In the genomic region with DNA sequence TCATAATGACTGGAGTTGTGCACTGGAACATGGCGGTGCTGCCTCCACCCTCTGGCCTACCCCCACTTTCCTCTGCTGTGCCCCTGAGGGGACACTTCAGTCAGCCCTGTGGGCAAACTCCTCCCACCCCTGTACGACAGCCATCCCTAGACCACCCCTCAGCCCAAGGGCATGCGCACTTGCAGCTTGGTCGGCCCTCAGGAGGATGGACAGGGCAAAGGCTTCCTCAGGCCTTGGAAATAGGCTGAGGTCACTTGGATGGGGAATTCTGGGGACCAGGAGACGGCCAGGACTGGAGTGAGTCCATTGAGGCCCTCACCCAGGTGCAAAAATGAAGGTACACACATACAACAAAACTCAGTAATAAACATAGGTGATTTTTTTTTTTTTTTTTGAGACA, we compare ENCODE assay signal across 1 cellular context.
TF ChIP-seq lines count a peak whose summit lies in the region.

No MANE protein-coding gene starts in this region.

TF ChIP-seq in H1, 55 proteins besides CTCF, POLR2A, EP300 and RAD21:
- TF ChIP-seq BACH1 (IDR thresholded peaks at IDR 0.05; ENCODE audit: low read length) = no peak
- no peak for TF ChIP-seq SP4 (IDR thresholded peaks at IDR 0.05; ENCODE audit: low read length)
- no peak for TF ChIP-seq RXRA (IDR thresholded peaks at IDR 0.05; ENCODE audit: insufficient read depth, low read depth, low read length)
- TF ChIP-seq TAF7 (optimal IDR thresholded peaks at IDR 0.05; ENCODE audit: borderline replicate concordance, low read depth, low read length) = no peak
- TF ChIP-seq BRCA1 (IDR thresholded peaks at IDR 0.05; ENCODE audit: low read depth, low read length) = no peak
- no peak for TF ChIP-seq SIN3A (conservative IDR thresholded peaks at IDR 0.05 in 1 of 2, IDR thresholded peaks at IDR 0.05 in 1 of 2; ENCODE audit: low read depth in 1 of 2, low read length in 2 of 2)
- TF ChIP-seq HDAC2 (IDR thresholded peaks at IDR 0.05; ENCODE audit: borderline replicate concordance in 1 of 2, low read depth in 2 of 2, low read length in 2 of 2) = no peak
- no peak for TF ChIP-seq MAX (IDR thresholded peaks at IDR 0.05)
- TF ChIP-seq JUND (IDR thresholded peaks at IDR 0.05; ENCODE audit: low read length) = no peak
- TF ChIP-seq CHD1 (IDR thresholded peaks at IDR 0.05; ENCODE audit: low read depth, low read length) = no peak
